In genomic region chr1:230286890-230287269, GRCh38 we compare ENCODE assay signal across 22 cellular contexts.
"Had no signal": no experiment of that assay in that cellular context is flagged by ENCODE, and none has a peak within 500 bp of the region (broad histone marks: within the 10 kb centered on the region; RNA-seq: fewer than 3 reads in every experiment).

No MANE protein-coding gene starts in this region.

- H3K4me1 ChIP-seq: psoas muscle had no signal

- H3K4me3 ChIP-seq: heart right ventricle, ovary, psoas muscle, right atrium auricular region, vagina had no signal

- H3K4me3 Mint-ChIP-seq: activated B cell treated with CpG ODN at 0.5 μM for 24 hours; activated CD4-positive, alpha-beta T cell treated with anti-CD3 and anti-CD28 coated beads for 36 hours; activated naive CD4-positive, alpha-beta T cell treated with anti-CD3 and anti-CD28 coated beads for 36 hours; activated naive CD8-positive, alpha-beta T cell treated with anti-CD3 and anti-CD28 coated beads, Interleukin-2, amount 50 U/mL, for 24 hours; dendritic cell treated with granulocyte-macrophage colony-stimulating factor and Interleukin-4, amounts not matched to agents 40 ng/mL and 50 ng/mL, for 4 days; naive thymus-derived CD4-positive, alpha-beta T cell; stimulated activated memory B cell treated with anti-CD40 and anti-IgM and Interleukin-4, amounts not matched to agents 10 μg/mL and 1 μg/mL and 100 μg/mL, for 72 hours had no signal

- DNase-seq: activated B cell treated with CpG ODN at 0.5 μM for 24 hours; activated CD4-positive, alpha-beta T cell treated with anti-CD3 and anti-CD28 coated beads for 36 hours; activated CD4-positive, alpha-beta T cell treated with anti-CD3 and anti-CD28 coated beads, Interleukin-2, amount 50 U/mL, for 4 hours; activated CD8-positive, alpha-beta memory T cell treated with anti-CD3 and anti-CD28 coated beads for 24 hours; activated naive CD4-positive, alpha-beta T cell treated with anti-CD3 and anti-CD28 coated beads for 36 hours; activated naive CD8-positive, alpha-beta T cell treated with anti-CD3 and anti-CD28 coated beads, Interleukin-2, amount 50 U/mL, for 24 hours; activated T-cell treated with anti-CD3 and anti-CD28 coated beads, Interleukin-2, amount 50 U/mL, for 48 hours; effector CD8-positive, alpha-beta T cell; erythroblast; foreskin fibroblast; heart right ventricle; naive thymus-derived CD4-positive, alpha-beta T cell; stimulated activated CD4-positive, alpha-beta T cell treated with anti-CD3 and anti-CD28 coated beads, Interleukin-1b, Interleukin-23, amount 100 ng/mL, for 48 hours; T1000; trophoblast cell had no signal

- H3K27me3 Mint-ChIP-seq: activated B cell treated with CpG ODN at 0.5 μM for 24 hours; stimulated activated memory B cell treated with anti-CD40 and anti-IgM and Interleukin-4, amounts not matched to agents 10 μg/mL and 1 μg/mL and 100 μg/mL, for 72 hours had no signal

- H3K9me3 ChIP-seq: heart right ventricle, ovary, psoas muscle, right atrium auricular region, vagina had no signal

- H3K36me3 ChIP-seq: ovary, right atrium auricular region, vagina had no signal

- H3K27ac ChIP-seq: heart right ventricle, ovary, psoas muscle, right atrium auricular region, vagina had no signal

- H3K9me3 Mint-ChIP-seq: activated B cell treated with CpG ODN at 0.5 μM for 24 hours; activated naive CD4-positive, alpha-beta T cell treated with anti-CD3 and anti-CD28 coated beads for 36 hours; activated naive CD8-positive, alpha-beta T cell treated with anti-CD3 and anti-CD28 coated beads, Interleukin-2, amount 50 U/mL, for 24 hours; dendritic cell treated with granulocyte-macrophage colony-stimulating factor and Interleukin-4, amounts not matched to agents 40 ng/mL and 50 ng/mL, for 4 days; naive thymus-derived CD4-positive, alpha-beta T cell; stimulated activated memory B cell treated with anti-CD40 and anti-IgM and Interleukin-4, amounts not matched to agents 10 μg/mL and 1 μg/mL and 100 μg/mL, for 72 hours had no signal

- H3K27ac Mint-ChIP-seq: activated B cell treated with CpG ODN at 0.5 μM for 24 hours; activated CD4-positive, alpha-beta T cell treated with anti-CD3 and anti-CD28 coated beads for 36 hours; activated naive CD4-positive, alpha-beta T cell treated with anti-CD3 and anti-CD28 coated beads for 36 hours; activated naive CD8-positive, alpha-beta T cell treated with anti-CD3 and anti-CD28 coated beads, Interleukin-2, amount 50 U/mL, for 24 hours; dendritic cell treated with granulocyte-macrophage colony-stimulating factor and Interleukin-4, amounts not matched to agents 40 ng/mL and 50 ng/mL, for 4 days; stimulated activated memory B cell treated with anti-CD40 and anti-IgM and Interleukin-4, amounts not matched to agents 10 μg/mL and 1 μg/mL and 100 μg/mL, for 72 hours had no signal

- H3K27me3 ChIP-seq: ovary, right atrium auricular region, vagina had no signal

- ATAC-seq: activated CD4-positive, alpha-beta T cell treated with anti-CD3 and anti-CD28 coated beads for 36 hours; activated naive CD8-positive, alpha-beta T cell treated with anti-CD3 and anti-CD28 coated beads, Interleukin-2, amount 50 U/mL, for 24 hours; left colon; naive thymus-derived CD4-positive, alpha-beta T cell; stimulated activated memory B cell treated with anti-CD40 and anti-IgM and Interleukin-4, amounts not matched to agents 10 μg/mL and 1 μg/mL and 100 μg/mL, for 72 hours had no signal
